In the genomic region with DNA sequence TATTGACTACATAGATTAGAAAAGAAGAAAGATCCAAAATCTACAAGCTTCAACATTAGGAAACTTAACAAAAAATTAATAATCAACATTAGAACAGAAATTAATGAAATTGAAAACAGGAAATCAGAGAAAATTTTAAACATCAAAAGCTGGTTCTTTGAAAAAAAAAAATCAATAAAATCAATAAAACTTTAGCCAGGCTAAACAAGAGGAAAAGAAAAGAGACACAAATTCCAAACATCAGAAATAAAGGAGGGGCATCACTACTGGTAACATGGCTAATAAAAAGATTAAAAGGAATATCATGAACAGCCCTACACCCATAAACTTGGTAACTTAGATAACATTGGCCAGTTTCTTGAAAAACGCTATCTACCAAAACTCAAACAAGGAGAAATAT, we compare ENCODE assay signal across 30 cellular contexts.
"Had no signal": no experiment of that assay in that cellular context is flagged by ENCODE, and none has a peak within 500 bp of the region (broad histone marks: within the 10 kb centered on the region; RNA-seq: fewer than 3 reads in every experiment).

No MANE protein-coding gene starts in this region.

- H3K36me3 ChIP-seq: brain microvascular endothelial cell, gastrocnemius medialis had no signal

- H3K4me1 Mint-ChIP-seq: activated naive CD4-positive, alpha-beta T cell treated with anti-CD3 and anti-CD28 coated beads, Interleukin-2, amount 10 ng/mL, durations not matched to agents 7 days and 5 days; central memory CD8-positive, alpha-beta T cell; endodermal cell had no signal

- H3K27ac ChIP-seq: brain microvascular endothelial cell, coronary artery, dorsolateral prefrontal cortex, gastrocnemius medialis, heart left ventricle had no signal

- H3K4me3 Mint-ChIP-seq: activated CD4-positive, alpha-beta memory T cell treated with anti-CD3 and anti-CD28 coated beads for 36 hours; activated CD4-positive, alpha-beta T cell treated with anti-CD3 and anti-CD28 coated beads for 36 hours; activated CD4-positive, alpha-beta T cell treated with anti-CD3 and anti-CD28 coated beads, Interleukin-2, amount 10 ng/mL, durations not matched to agents 24 days and 14 days; activated naive CD4-positive, alpha-beta T cell treated with anti-CD3 and anti-CD28 coated beads, Interleukin-2, amount 10 ng/mL, durations not matched to agents 7 days and 5 days; activated naive CD8-positive, alpha-beta T cell; activated T-cell treated with anti-CD3 and anti-CD28 coated beads, Interleukin-2, amount 50 U/mL, for 24 hours; activated T-helper 1 cell treated with anti-CD3 and anti-CD28 coated beads, Interleukin-12 subunit alpha, Interleukin-12 subunit beta, Interleukin-2, Interleukin-4 antibody, amounts not matched to agents 30 ng/mL and 10 ng/mL and 1 ng/mL, durations not matched to agents 14 hours and 24 hours and 36 hours; central memory CD8-positive, alpha-beta T cell; dendritic cell treated with granulocyte-macrophage colony-stimulating factor and Interleukin-4, amounts not matched to agents 40 ng/mL and 50 ng/mL, for 4 days; endodermal cell had no signal

- H3K27me3 Mint-ChIP-seq: activated CD4-positive, alpha-beta memory T cell treated with anti-CD3 and anti-CD28 coated beads for 36 hours; activated CD4-positive, alpha-beta T cell treated with anti-CD3 and anti-CD28 coated beads for 36 hours; activated CD4-positive, alpha-beta T cell treated with anti-CD3 and anti-CD28 coated beads, Interleukin-2, amount 10 ng/mL, durations not matched to agents 24 days and 14 days; activated naive CD4-positive, alpha-beta T cell treated with anti-CD3 and anti-CD28 coated beads, Interleukin-2, amount 10 ng/mL, durations not matched to agents 7 days and 5 days; activated naive CD8-positive, alpha-beta T cell; activated T-cell treated with anti-CD3 and anti-CD28 coated beads, Interleukin-2, amount 50 U/mL, for 24 hours; central memory CD8-positive, alpha-beta T cell; dendritic cell treated with granulocyte-macrophage colony-stimulating factor and Interleukin-4, amounts not matched to agents 40 ng/mL and 50 ng/mL, for 4 days had no signal

- H3K4me3 ChIP-seq: coronary artery, dorsolateral prefrontal cortex, gastrocnemius medialis, heart left ventricle had no signal

- H3K9me3 ChIP-seq: gastrocnemius medialis had no signal

- H3K4me1 ChIP-seq: gastrocnemius medialis had no signal

- ATAC-seq: activated CD4-positive, alpha-beta T cell treated with anti-CD3 and anti-CD28 coated beads for 36 hours; esophagus mucosa; gastrocnemius medialis; heart left ventricle had no signal

- H3K27me3 ChIP-seq: brain microvascular endothelial cell, dorsolateral prefrontal cortex, gastrocnemius medialis, heart left ventricle had no signal

- DNase-seq: activated CD4-positive, alpha-beta memory T cell treated with anti-CD3 and anti-CD28 coated beads for 36 hours; activated CD4-positive, alpha-beta T cell treated with anti-CD3 and anti-CD28 coated beads for 36 hours; activated CD4-positive, alpha-beta T cell treated with anti-CD3 and anti-CD28 coated beads, Interleukin-2, amount 10 ng/mL, durations not matched to agents 24 days and 14 days; activated CD4-positive, CD25-positive, alpha-beta regulatory T cell; activated CD4-positive, CD25-positive, alpha-beta regulatory T cell treated with anti-CD3 and anti-CD28 coated beads, Interleukin-2, amount 50 U/mL, for 72 hours; activated CD8-positive, alpha-beta memory T cell treated with anti-CD3 and anti-CD28 coated beads, Interleukin-2, amount 50 U/mL, for 48 hours; activated gamma-delta T cell; activated naive CD4-positive, alpha-beta T cell; activated naive CD4-positive, alpha-beta T cell treated with anti-CD3 and anti-CD28 coated beads, Interleukin-2, amount 10 ng/mL, durations not matched to agents 7 days and 5 days; activated T-cell treated with anti-CD3 and anti-CD28 coated beads for 4 hours; activated T-cell treated with anti-CD3 and anti-CD28 coated beads, Interleukin-2, amount 50 U/mL, for 24 hours; amniotic stem cell; anterior cingulate cortex; brain microvascular endothelial cell; dorsolateral prefrontal cortex; effector memory CD4-positive, alpha-beta T cell; endodermal cell; foreskin fibroblast; gastrocnemius medialis; glutamatergic neuron; heart left ventricle; T-helper 2 cell had no signal

- FAIRE-seq: astrocyte, bronchial epithelial cell had no signal

- H3K27ac Mint-ChIP-seq: activated CD4-positive, alpha-beta memory T cell treated with anti-CD3 and anti-CD28 coated beads for 36 hours; activated CD4-positive, alpha-beta T cell treated with anti-CD3 and anti-CD28 coated beads for 36 hours; activated CD4-positive, alpha-beta T cell treated with anti-CD3 and anti-CD28 coated beads, Interleukin-2, amount 10 ng/mL, durations not matched to agents 24 days and 14 days; activated naive CD8-positive, alpha-beta T cell; activated T-cell treated with anti-CD3 and anti-CD28 coated beads, Interleukin-2, amount 50 U/mL, for 24 hours; activated T-helper 1 cell treated with anti-CD3 and anti-CD28 coated beads, Interleukin-12 subunit alpha, Interleukin-12 subunit beta, Interleukin-2, Interleukin-4 antibody, amounts not matched to agents 30 ng/mL and 10 ng/mL and 1 ng/mL, durations not matched to agents 14 hours and 24 hours and 36 hours; dendritic cell treated with granulocyte-macrophage colony-stimulating factor and Interleukin-4, amounts not matched to agents 40 ng/mL and 50 ng/mL, for 4 days; endodermal cell had no signal
